21 cellular contexts compared by ENCODE assay signal in the genomic region with DNA sequence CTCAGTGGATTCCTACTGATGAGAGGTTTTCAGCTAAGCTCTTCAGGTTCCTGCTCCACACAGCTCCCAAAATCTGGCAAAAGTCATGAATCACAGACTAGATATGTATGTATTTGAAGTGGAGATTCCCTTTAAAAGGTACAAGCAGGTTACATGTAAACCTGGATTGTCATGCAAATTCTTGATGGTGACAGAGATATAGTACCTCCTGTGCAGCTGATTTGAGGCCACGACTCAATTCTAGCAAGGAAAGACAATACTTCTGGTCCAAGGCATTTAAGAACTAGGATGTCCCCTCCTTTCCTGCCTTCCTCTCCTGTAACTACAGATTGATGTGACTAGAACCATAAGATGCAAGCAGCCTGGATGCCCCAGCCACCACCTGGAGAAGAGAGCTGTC. TPM values are rescaled to one million over a fixed set of nuclear protein-coding genes. Genes with fewer than 3 reads are reported as not detected.
A peak's percentile ranks its signal among the peaks of the same experiment; 100 is the strongest.
DNase-seq lines count a peak whose midpoint lies in the region; ATAC-seq, FAIRE-seq and TF ChIP-seq lines count a peak whose summit lies in the region.
"Had no signal": no experiment of that assay in that cellular context is flagged by ENCODE, and none has a peak within 500 bp of the region (broad histone marks: within the 10 kb centered on the region; RNA-seq: fewer than 3 reads in every experiment).

No MANE protein-coding gene starts in this region.

- POLR2A ChIA-PET in A549 (lab: Yijun Ruan, JAX) (no interaction called here), GM12878 (lab: Charles Lee) (interaction anchor here (0.7 kb wide), 1 partner anchor 99 kb away, joined by 3 read pairs; no protein-coding TSS in a partner anchor)

- TF ChIP-seq POLR2A in A549 (IDR thresholded peaks at IDR 0.05; ENCODE audit: low read length) (no peak), GM12892 (IDR thresholded peaks at IDR 0.05; ENCODE audit: low read depth, low read length) (peak; percentile 38; the same call in 1 of the 2 replicates), GM12878 (IDR thresholded peaks at IDR 0.05; ENCODE audit: low read depth, low read length) (peak; percentile 36; the same call in 1 of the 2 replicates), body of pancreas (IDR thresholded peaks at IDR 0.05) (no peak)

- intact Hi-C loops in GM12878 (cut with micrococcal nuclease; ENCODE audit: unreplicated experiment), result no loop called here
- intact Hi-C loops in body of pancreas (cut with DNase I), result no loop called here

- H3K27ac ChIP-seq in A549 (no peak overlapping the region), GM12878 (ENCODE audit: control insufficient read depth, insufficient read depth) (no peak overlapping the region), lung (ENCODE audit: low read depth in 1 of 2, low read length in 1 of 2) (no peak overlapping the region), body of pancreas (no peak overlapping the region)
- H3K27ac ChIP-seq: RWPE1 had no signal

- no peak overlapping the region for H2AFZ ChIP-seq in GM12878 (ENCODE audit: control insufficient read depth, low read depth, low read length)

- DNase-seq in A549 (ENCODE audit: low read depth in 1 of 2, low spot score in 1 of 2), result no peak
- no peak for DNase-seq in GM12892 (ENCODE audit: insufficient read length)
- DNase-seq in GM12878 (ENCODE audit: low read depth, low spot score), result no peak
- peak; percentile 10 for DNase-seq in lung (ENCODE audit: low spot score)
- DNase-seq in nephron progenitor cell, result no peak
- no peak for DNase-seq in NCI-H226
- DNase-seq in body of pancreas, result no peak
- DNase-seq: CD4-positive, alpha-beta memory T cell; H7; Karpas-422; NCI-H1048; NCI-H1436 treated with DMSO at 0.1 percent for 48 hours; NCI-H2029; NCI-H2171; NCI-H446 treated with DMSO at 0.1 percent for 48 hours; NCI-H748 treated with DMSO at 0.1 percent for 48 hours; PC-3; SIG-M5 had no signal

- no peaks in the 10 kb centered on the region for H3K79me2 ChIP-seq in GM12878 (ENCODE audit: control insufficient read depth, insufficient read depth, low read length)

- peaks cover 5% of the 10 kb centered on the region for H3K9me3 Mint-ChIP-seq in nephron progenitor cell

- H4K20me1 ChIP-seq in GM12878 (ENCODE audit: control insufficient read depth, insufficient read depth), result no peaks in the 10 kb centered on the region

- SMC1A ChIA-PET in GM12878 (lab: Charles Lee; ENCODE audit: uncharacterized antibody, unreplicated experiment), result interaction anchor here (0.8 to 1.5 kb wide), 4 partner anchors 10 to 550 kb away, joined by 3 to 5 read pairs (median 4); no protein-coding TSS in a partner anchor

- no peaks in the 10 kb centered on the region for H3K27me3 ChIP-seq in GM12878 (replicated peaks in 1 of 2; ENCODE audit: control insufficient read depth in 2 of 2, insufficient read depth in 2 of 2, low read length in 1 of 2)
- H3K27me3 ChIP-seq in lung (ENCODE audit: control insufficient read depth, insufficient read depth), result no peaks in the 10 kb centered on the region
- no peaks in the 10 kb centered on the region for H3K27me3 ChIP-seq in body of pancreas

- no TSS peak for BruUV-seq in GM12878 (replicated peaks; lab: Mats Ljungman, UMichigan)

- TF ChIP-seq EP300 in A549 (IDR thresholded peaks at IDR 0.05) (no peak), GM12878 (IDR thresholded peaks at IDR 0.05; ENCODE audit: borderline replicate concordance in 1 of 2, control insufficient read depth in 1 of 2, low read depth in 2 of 2, low read length in 2 of 2) (no peak)

- TF ChIP-seq CTCF in A549 (IDR thresholded peaks at IDR 0.05) (no peak), GM12878 (IDR thresholded peaks at IDR 0.05 in 2 of 3, conservative IDR thresholded peaks at IDR 0.05 in 1 of 3; ENCODE audit: control insufficient read depth in 2 of 3, extremely low read depth in 1 of 3, insufficient read depth in 1 of 3, low read depth in 3 of 3, low read length in 3 of 3) (no peak), lung (IDR thresholded peaks at IDR 0.05; ENCODE audit: control extremely low read depth, extremely low read depth) (no peak), nephron progenitor cell (IDR thresholded peaks at IDR 0.05) (no peak), body of pancreas (IDR thresholded peaks at IDR 0.05) (no peak)

- H3K36me3 ChIP-seq in GM12878 (ENCODE audit: control insufficient read depth in 2 of 2, insufficient read depth in 2 of 2, low read length in 1 of 2), result peaks cover 0 to 6% of the 10 kb centered on the region in 2 experiments; a peak in 1 of 4 replicates
- H3K36me3 ChIP-seq in lung (ENCODE audit: control insufficient read depth in 2 of 2, insufficient read depth in 2 of 2, low read length in 2 of 2), result no peaks in the 10 kb centered on the region
- H3K36me3 ChIP-seq in body of pancreas (replicated peaks in 1 of 2; ENCODE audit: insufficient read depth in 1 of 2, low read depth in 2 of 2), result no peaks in the 10 kb centered on the region

- in situ Hi-C loops in GM12878 (cut with MboI), result no loop called here

- H3K4me2 ChIP-seq in A549 (no peak overlapping the region), GM12878 (ENCODE audit: control insufficient read depth, insufficient read depth) (no peak overlapping the region)

- no peak overlapping the region for H3K9ac ChIP-seq in GM12878 (ENCODE audit: control insufficient read depth, insufficient read depth, low read length)

- FAIRE-seq in A549 (lab: Jason Lieb, UNC), result no peak
- FAIRE-seq in GM12892 (lab: Jason Lieb, UNC), result no peak
- no peak for FAIRE-seq in GM12878 (lab: Jason Lieb, UNC)
- FAIRE-seq: A204.1 had no signal

- RAD21 ChIA-PET in GM12878 (lab: Charles Lee; ENCODE audit: unreplicated experiment), result interaction anchor here (1.5 kb wide), 1 partner anchor 433 kb away, joined by 3 read pairs; no protein-coding TSS in a partner anchor

- CTCF ChIA-PET in A549 (lab: Yijun Ruan, JAX), result interaction anchor here (0.6 to 1.4 kb wide), 4 partner anchors 9 to 840 kb away, joined by 3 to 8 read pairs (median 4); no protein-coding TSS in a partner anchor
- CTCF ChIA-PET in GM12878 (lab: Yijun Ruan, JAX), result interaction anchor here (0.8 to 1.5 kb wide), 3 partner anchors 10 to 364 kb away, joined by 3 to 8 read pairs (median 4); no protein-coding TSS in a partner anchor

- H3K4me1 Mint-ChIP-seq in nephron progenitor cell, result peaks cover 31% of the 10 kb centered on the region

- no peaks in the 10 kb centered on the region for H3K9me3 ChIP-seq in A549
- H3K9me3 ChIP-seq in GM12878 (replicated peaks; ENCODE audit: control insufficient read depth, insufficient read depth, low read length), result no peaks in the 10 kb centered on the region
- H3K9me3 ChIP-seq in lung (ENCODE audit: control insufficient read depth in 2 of 2, insufficient read depth in 1 of 2, low read length in 1 of 2), result no peaks in the 10 kb centered on the region
- no peaks in the 10 kb centered on the region for H3K9me3 ChIP-seq in body of pancreas

- ATAC-seq in A549 (peak; percentile 13 to 30; a peak in 2 of 6 replicates), GM12878 (peak; percentile 47), lung (ENCODE audit: insufficient read depth, low FRiP score) (no peak), body of pancreas (no peak)
- ATAC-seq: PC-3, SK-N-SH treated with all-trans-retinoic acid at 6 μM for 48 hours had no signal

- no peak overlapping the region for H3K4me3 Mint-ChIP-seq in nephron progenitor cell
- H3K4me3 Mint-ChIP-seq: CD4-positive, alpha-beta memory T cell had no signal

- peaks cover 1% of the 10 kb centered on the region for H3K27me3 Mint-ChIP-seq in nephron progenitor cell (ENCODE audit: low read depth, poor library complexity)

- H3K4me1 ChIP-seq in A549 (no peaks in the 10 kb centered on the region), GM12878 (ENCODE audit: control insufficient read depth, insufficient read depth, low read length) (no peaks in the 10 kb centered on the region), lung (ENCODE audit: control insufficient read depth in 2 of 2, insufficient read depth in 2 of 2, low read length in 2 of 2) (no peaks in the 10 kb centered on the region), body of pancreas (no peaks in the 10 kb centered on the region)

- H3K36me3 Mint-ChIP-seq in nephron progenitor cell (ENCODE audit: low read depth), result peaks cover 17% of the 10 kb centered on the region

- H3K4me3 ChIP-seq in A549 (no peak overlapping the region), GM12878 (no peak overlapping the region), lung (no peak overlapping the region), body of pancreas (no peak overlapping the region)

- no peak overlapping the region for H3K27ac Mint-ChIP-seq in nephron progenitor cell

- TF ChIP-seq RAD21 in A549 (conservative IDR thresholded peaks at IDR 0.05 in 1 of 2, IDR thresholded peaks at IDR 0.05 in 1 of 2) (no peak), GM12878 (IDR thresholded peaks at IDR 0.05; ENCODE audit: insufficient read depth, low read depth, low read length) (no peak)

- 70% methylated on average over 1 of the region's 1 CpG for WGBS in A549 (ENCODE audit: missing lambda C conversion rate)
- 94% methylated on average over 1 of the region's 1 CpG for WGBS in GM12878 (ENCODE audit: insufficient coverage, insufficient replicate concordance, low lambda C conversion rate, missing lambda C conversion rate)
- whole genome bisulfite sequencing in lung, 2 donors, result 36 to 40% methylated on average over 1 of the region's 1 CpG
- 42 to 47% methylated on average over 1 of the region's 1 CpG for WGBS in body of pancreas, 2 donors

RNA-seq across cellular contexts. Expression of a gene that starts 55.0 kb away (rescaled TPM):
- polyA plus RNA-seq in A549 (2011; rRNA removed) (137 and 179 TPM in 2 replicates), A549 (2017; fragmentation: RNase III; extraction: RNeasy Plus Mini Kit Qiagen cat#74134 plus additional on column Dnase treatment) (90.1 to 91.7 TPM (median 90.5 TPM) in 3 replicates), GM12878 (2011; rRNA removed) (130 and 169 TPM in 2 replicates), GM12878 (2014; fragmentation: Illumina TruSeq; extraction: Trizol) (129 and 139 TPM in 2 replicates), GM12878 (2014; fragmentation: Nextera tagmentation; extraction: Ambion mirVana) (10 to 100 TPM; 26.3 to 35.0 TPM), GM12878 (2014; rRNA removed) (111 and 113 TPM in 2 replicates), GM12878 (2016; fragmentation: Nextera tagmentation; extraction: Ambion mirVana) (100 to 1,000 TPM; 132 to 140 TPM), lung (10 to 100 TPM; 35.8 to 55.5 TPM)
- 98.1 and 112 TPM in 2 replicates for polyA plus RNA-seq in A549 (2012; cell fraction: cytosol; rRNA removed)
- polyA plus RNA-seq in A549 (2012; cell fraction: nucleus; rRNA removed), result 85.7 and 89.3 TPM in 2 replicates
- polyA minus RNA-seq in A549 (2011; rRNA and poly(A)+ RNA removed), result 98.7 and 108 TPM in 2 replicates
- polyA plus RNA-seq in GM12892 (2012; ENCODE audit: missing spikeins), result 59.6 TPM
- 40.4 and 47.6 TPM in 2 replicates for total RNA-seq in GM12878 (2013; cell fraction: nucleolus; rRNA removed)
- total RNA-seq in GM12878 (2014; rRNA removed) (62.4 and 63.9 TPM in 2 replicates), GM12878 (2014; rRNA removed; fragmentation: Illumina TruSeq; extraction: Trizol) (43.6 and 50.5 TPM in 2 replicates), GM12878 (2021) (94.8 and 94.9 TPM in 2 replicates), lung (10 to 100 TPM; 32.1 to 65.2 TPM), body of pancreas (10 to 100 TPM; 44.4 to 65.6 TPM)
- 55.9 TPM for polyA plus RNA-seq in GM12878 (2011; ENCODE audit: low read depth)
- polyA plus RNA-seq in GM12878 (2011; cell fraction: cytosol; rRNA removed), result 158 and 174 TPM in 2 replicates
- polyA plus RNA-seq in GM12878 (2011; cell fraction: nucleus; rRNA removed), result 70.7 and 73.5 TPM in 2 replicates
- polyA plus RNA-seq in GM12878 (2012), result 66.5 and 77.2 TPM in 2 replicates
- polyA minus RNA-seq in GM12878 (2011; rRNA and poly(A)+ RNA removed), result 114 and 140 TPM in 2 replicates
- polyA minus RNA-seq in GM12878 (2011; cell fraction: cytosol; rRNA and poly(A)+ RNA removed), result 30.9 and 35.2 TPM in 2 replicates
- polyA minus RNA-seq in GM12878 (2011; cell fraction: nucleus; rRNA and poly(A)+ RNA removed), result 27.6 and 46.7 TPM in 2 replicates

Comparison
In these comparisons a context has a peak if more than half of its experiments do, and no peak if none do; other contexts are left out.
1. ATAC-seq: peak in A549 (2 of 2) and GM12878 (single experiment); none in lung (single experiment) and body of pancreas (single experiment).
2. POLR2A ChIP-seq: peak in GM12892 (single experiment) and GM12878 (single experiment); none in A549 (single experiment) and body of pancreas (0 of 3).